ENCODE assay signal across 20 cellular contexts in the genomic region with DNA sequence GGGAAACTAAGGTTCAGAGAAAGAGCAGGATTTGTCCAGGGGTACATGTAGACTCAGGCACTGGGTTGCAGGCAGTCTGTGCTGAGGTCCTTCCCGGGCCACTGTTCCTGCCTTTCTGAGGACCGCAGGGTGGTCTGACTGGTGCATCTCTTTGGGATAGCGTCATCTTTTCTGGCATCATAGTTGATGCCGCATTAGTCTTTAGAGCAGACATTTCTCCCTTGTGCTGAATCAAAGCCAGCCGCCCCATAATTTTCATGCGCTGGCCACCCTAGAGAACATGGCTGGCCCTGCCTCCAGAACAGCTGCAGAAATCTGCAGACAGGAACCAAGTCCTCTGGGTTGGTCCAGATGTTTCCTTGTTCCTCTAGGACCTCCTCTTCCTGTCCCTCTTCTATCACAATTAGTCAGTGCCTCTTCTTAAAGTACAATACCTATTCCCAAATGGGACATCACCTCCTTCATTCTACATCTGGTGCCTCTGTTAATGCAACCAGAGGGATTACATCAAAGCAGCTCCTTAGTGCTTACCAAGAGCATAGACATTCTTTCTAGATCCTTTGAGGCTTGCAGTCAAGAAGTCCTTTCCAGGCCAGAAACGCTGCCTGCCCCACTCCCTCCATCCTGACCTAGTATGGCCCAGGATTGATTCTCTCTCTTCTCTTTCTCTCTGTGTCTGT. TPM values are rescaled to one million over a fixed set of nuclear protein-coding genes. Genes with fewer than 3 reads are reported as not detected.
DNase-seq lines count a peak whose midpoint lies in the region; ATAC-seq and TF ChIP-seq lines count a peak whose summit lies in the region.
"Had no signal": no experiment of that assay in that cellular context is flagged by ENCODE, and none has a peak within 500 bp of the region (broad histone marks: within the 10 kb centered on the region; RNA-seq: fewer than 3 reads in every experiment).

No MANE protein-coding gene starts in this region.

- peaks cover 6% of the 10 kb centered on the region for H3K27me3 Mint-ChIP-seq in neural progenitor cell (ENCODE audit: insufficient read depth, low read depth)

- no peak overlapping the region for H3K9ac ChIP-seq in neural progenitor cell

- H3K79me2 ChIP-seq in neural progenitor cell (ENCODE audit: low read depth): no peaks in the 10 kb centered on the region

- H3K4me1 ChIP-seq in neural progenitor cell: peaks cover 6% of the 10 kb centered on the region
- H3K4me1 ChIP-seq: breast epithelium, Peyer's patch had no signal

- H3K36me3 Mint-ChIP-seq in neural progenitor cell: peaks cover 22% of the 10 kb centered on the region
- H3K36me3 Mint-ChIP-seq: activated naive CD4-positive, alpha-beta T cell treated with anti-CD3 and anti-CD28 coated beads, Interleukin-2, amount 50 U/mL, for 72 hours had no signal

- H4K20me1 ChIP-seq in neural progenitor cell (ENCODE audit: low read depth): no peaks in the 10 kb centered on the region

- H3K27ac ChIP-seq in RWPE1 (peak overlapping the region; percentile 94), neural progenitor cell (no peak overlapping the region)
- H3K27ac ChIP-seq: breast epithelium, psoas muscle had no signal

- CTCF ChIA-PET in RWPE1 (lab: Yijun Ruan, JAX): interaction anchor here (3.3 kb wide), 1 partner anchor 10 kb away, joined by 10 read pairs; no protein-coding TSS in a partner anchor

- no peaks in the 10 kb centered on the region for H3K9me3 ChIP-seq in neural progenitor cell (ENCODE audit: low read depth)
- H3K9me3 ChIP-seq: breast epithelium, MG63, Peyer's patch, psoas muscle had no signal

- peak; percentile 58 for DNase-seq in AG10803 (ENCODE audit: low read depth)
- no peak for DNase-seq in RWPE1 (ENCODE audit: low spot score)
- peak; percentile 24 for DNase-seq in left cardiac atrium
- no peak for DNase-seq in neural progenitor cell (ENCODE audit: low spot score)
- DNase-seq in mucosa of gallbladder (ENCODE audit: low spot score): no peak
- no peak for DNase-seq in activated gamma-delta T cell (lab: John Stamatoyannopoulos, UW)
- no peak for DNase-seq in SW 1271 (lab: John Stamatoyannopoulos, UW)
- DNase-seq: activated CD8-positive, alpha-beta memory T cell treated with anti-CD3 and anti-CD28 coated beads, Interleukin-2, amount 50 U/mL, for 4 hours; MG63; NCI-H748 treated with DMSO at 0.1 percent for 48 hours; stimulated activated CD8-positive, alpha-beta memory T cell treated with anti-CD3 and anti-CD28 coated beads, Interleukin-4, amount 100 ng/mL, for 48 hours had no signal

- no peaks in the 10 kb centered on the region for H3K27me3 ChIP-seq in neural progenitor cell
- H3K27me3 ChIP-seq: breast epithelium, MG63, Peyer's patch had no signal

- H3K4me3 Mint-ChIP-seq in neural progenitor cell: no peak overlapping the region
- H3K4me3 Mint-ChIP-seq: T-helper 1 cell treated with Interleukin-12 subunit alpha and Interleukin-12 subunit beta and Interleukin-4 antibody, amounts not matched to agents 30 μg/mL and 1 μg/mL, for 36 hours had no signal

- peak overlapping the region; percentile 95 for H3K27ac Mint-ChIP-seq in neural progenitor cell
- H3K27ac Mint-ChIP-seq: T-helper 1 cell treated with Interleukin-12 subunit alpha and Interleukin-12 subunit beta and Interleukin-4 antibody, amounts not matched to agents 30 μg/mL and 1 μg/mL, for 36 hours had no signal

- H2AFZ ChIP-seq in neural progenitor cell (replicated peaks): no peak overlapping the region

- H3K9me3 Mint-ChIP-seq in neural progenitor cell: no peaks in the 10 kb centered on the region
- H3K9me3 Mint-ChIP-seq: T-helper 1 cell treated with Interleukin-12 subunit alpha and Interleukin-12 subunit beta and Interleukin-4 antibody, amounts not matched to agents 30 μg/mL and 1 μg/mL, for 36 hours had no signal

- H3K4me3 ChIP-seq in AG10803 (ENCODE audit: low read length) (no peak overlapping the region), neural progenitor cell (no peak overlapping the region)
- H3K4me3 ChIP-seq: breast epithelium, MG63, Peyer's patch, psoas muscle had no signal

- intact Hi-C loops in left cardiac atrium (cut with DNase I): no loop called here

- POLR2A ChIA-PET in RWPE1 (lab: Yijun Ruan, JAX; ENCODE audit: low non-redundant PET): no interaction called here

- no peak overlapping the region for H3K4me2 ChIP-seq in neural progenitor cell

- no peaks in the 10 kb centered on the region for H3K36me3 ChIP-seq in neural progenitor cell
- H3K36me3 ChIP-seq: breast epithelium, Peyer's patch had no signal

- ATAC-seq in left cardiac atrium (peak in 1 of 2 donors; percentile 73), GM18870 (IDR thresholded peaks at IDR 0.05; ENCODE audit: unreplicated experiment) (no peak)
- ATAC-seq: activated CD4-positive, CD25-positive, alpha-beta regulatory T cell treated with anti-CD3 and anti-CD28 coated beads, Interleukin-2, amount 50 U/mL, for 24 hours; activated naive CD4-positive, alpha-beta T cell treated with anti-CD3 and anti-CD28 coated beads, Interleukin-2, amount 50 U/mL, for 72 hours; psoas muscle had no signal

- no peaks in the 10 kb centered on the region for H3F3A ChIP-seq in neural progenitor cell (ENCODE audit: low read depth)

- TF ChIP-seq CTCF in AG10803 (conservative IDR thresholded peaks at IDR 0.05; ENCODE audit: low read length) (no peak), RWPE1 (conservative IDR thresholded peaks at IDR 0.05; ENCODE audit: low read depth) (no peak), neural progenitor cell (IDR thresholded peaks at IDR 0.05) (no peak)

- peaks cover 24% of the 10 kb centered on the region for H3K4me1 Mint-ChIP-seq in neural progenitor cell

RNA-seq across cellular contexts. Expression of a gene that starts 42.1 kb away (rescaled TPM):
- total RNA-seq in left cardiac atrium (1 to 10 TPM in 1 of 2 donors, under 1 TPM in 1; 0.71 to 4.8 TPM), neural progenitor cell (ENCODE audit: low replicate concordance) (1.5 TPM in 1 of 2 replicates, not detected in the other), mucosa of gallbladder (12.7 TPM)
- total RNA-seq: activated naive CD4-positive, alpha-beta T cell treated with anti-CD3 and anti-CD28 coated beads, Interleukin-2, amount 50 U/mL, for 72 hours; HT1080; Peyer's patch had no signal

RNA-seq across cellular contexts. Expression of a gene that starts 48.9 kb away (rescaled TPM):
- total RNA-seq in left cardiac atrium (1 to 10 TPM in 1 of 2 donors, not detected in 1; 1.6 TPM), neural progenitor cell (ENCODE audit: low replicate concordance) (0.43 TPM in 1 of 2 replicates, not detected in the other), mucosa of gallbladder (2.8 TPM)
- total RNA-seq: activated naive CD4-positive, alpha-beta T cell treated with anti-CD3 and anti-CD28 coated beads, Interleukin-2, amount 50 U/mL, for 72 hours; frontal cortex; HT1080; Peyer's patch; psoas muscle had no signal

Comparison
In these comparisons a context has a peak if more than half of its experiments do, and no peak if none do; other contexts are left out.
1. DNase-seq: peak in AG10803 (single experiment) and left cardiac atrium (single experiment); none in RWPE1 (single experiment), neural progenitor cell (single experiment), mucosa of gallbladder (single experiment), activated gamma-delta T cell (single experiment) and SW 1271 (0 of 2).